8 cellular contexts compared by ENCODE assay signal in genomic region chr15:74957301-74958035, GRCh38. TPM values are rescaled to one million over a fixed set of nuclear protein-coding genes. Genes with fewer than 3 reads are reported as not detected.
A peak's percentile ranks its signal among the peaks of the same experiment; 100 is the strongest.
DNase-seq lines count a peak whose midpoint lies in the region; ATAC-seq, FAIRE-seq and TF ChIP-seq lines count a peak whose summit lies in the region.

No MANE protein-coding gene starts in this region.

- WGBS in gastroesophageal sphincter (ENCODE audit: low coverage in 1 of 2), 2 donors = 7 to 13% methylated on average over 6 to 7 of the region's 46 CpGs
- 4% methylated on average over 43 of the region's 46 CpGs for whole genome bisulfite sequencing in prostate gland

- H3K36me3 ChIP-seq in gastroesophageal sphincter = no peaks in the 10 kb centered on the region
- H3K36me3 ChIP-seq in prostate gland = no peaks in the 10 kb centered on the region

- TF ChIP-seq POLR2A in gastroesophageal sphincter (IDR thresholded peaks at IDR 0.05) (no peak), prostate gland (IDR thresholded peaks at IDR 0.05) (no peak), GM12891 (IDR thresholded peaks at IDR 0.05; ENCODE audit: low read depth, low read length) (no peak)

- H3K4me1 ChIP-seq in gastroesophageal sphincter (peaks cover 0 to 57% (median 25%) of the 10 kb centered on the region in 3 donors), prostate gland (replicated peaks) (peaks cover 9% of the 10 kb centered on the region)

- TF ChIP-seq CTCF in VCaP (conservative IDR thresholded peaks at IDR 0.05) (no peak), gastroesophageal sphincter (IDR thresholded peaks at IDR 0.05) (no peak), prostate gland (IDR thresholded peaks at IDR 0.05) (no peak)

- no peak overlapping the region for H3K27ac Mint-ChIP-seq in T-helper 1 cell treated with Interleukin-12 subunit alpha and Interleukin-12 subunit beta and Interleukin-4 antibody, amounts not matched to agents 30 μg/mL and 1 μg/mL, for 36 hours

- peak overlapping the region; percentile 67 for H3K4me3 Mint-ChIP-seq in T-helper 1 cell treated with Interleukin-12 subunit alpha and Interleukin-12 subunit beta and Interleukin-4 antibody, amounts not matched to agents 30 μg/mL and 1 μg/mL, for 36 hours

- H3K9me3 ChIP-seq in gastroesophageal sphincter (no peaks in the 10 kb centered on the region), prostate gland (no peaks in the 10 kb centered on the region)

- no peak for DNase-seq in T-helper 1 cell
- no peak for DNase-seq in prostate gland (ENCODE audit: low spot score)
- DNase-seq in effector CD8-positive, alpha-beta T cell (lab: John Stamatoyannopoulos, UW) = no peak
- no peak for DNase-seq in GM12891 (ENCODE audit: insufficient read length, low spot score)

- no peak for TF ChIP-seq EP300 in gastroesophageal sphincter (IDR thresholded peaks at IDR 0.05)

- intact Hi-C loops in prostate gland (cut with DNase I) = loop anchor here (5.0 to 10.0 kb wide), 2 partner anchors 245 to 583 kb away; partner anchors contain the start of gene C15orf39

- no peaks in the 10 kb centered on the region for H3K36me3 Mint-ChIP-seq in T-helper 1 cell treated with Interleukin-12 subunit alpha and Interleukin-12 subunit beta and Interleukin-4 antibody, amounts not matched to agents 30 μg/mL and 1 μg/mL, for 36 hours (ENCODE audit: low read depth)

- peaks cover 52% of the 10 kb centered on the region for H3K27me3 Mint-ChIP-seq in T-helper 1 cell treated with Interleukin-12 subunit alpha and Interleukin-12 subunit beta and Interleukin-4 antibody, amounts not matched to agents 30 μg/mL and 1 μg/mL, for 36 hours (ENCODE audit: low read depth)

- peak overlapping the region; percentile 80 for H3K27ac ChIP-seq in VCaP
- peak overlapping the region in 3 of 4 donors; percentile 67 to 78 (median 73) for H3K27ac ChIP-seq in gastroesophageal sphincter
- peak overlapping the region; percentile 48 to 62 for H3K27ac ChIP-seq in prostate gland

- H3K27me3 ChIP-seq in gastroesophageal sphincter (peaks cover 66% of the 10 kb centered on the region), prostate gland (replicated peaks; ENCODE audit: insufficient read depth) (no peaks in the 10 kb centered on the region)

- peaks cover 17% of the 10 kb centered on the region for H3K4me1 Mint-ChIP-seq in T-helper 1 cell treated with Interleukin-12 subunit alpha and Interleukin-12 subunit beta and Interleukin-4 antibody, amounts not matched to agents 30 μg/mL and 1 μg/mL, for 36 hours (ENCODE audit: low read depth)

- ATAC-seq in gastroesophageal sphincter (peak; percentile 37), HG03521 (IDR thresholded peaks at IDR 0.05; ENCODE audit: unreplicated experiment) (no peak)

- FAIRE-seq in GM12891 (lab: Jason Lieb, UNC) = no peak

- H3K9me3 Mint-ChIP-seq in T-helper 1 cell treated with Interleukin-12 subunit alpha and Interleukin-12 subunit beta and Interleukin-4 antibody, amounts not matched to agents 30 μg/mL and 1 μg/mL, for 36 hours = no peaks in the 10 kb centered on the region

- peak overlapping the region; percentile 23 to 65 for H3K4me3 ChIP-seq in gastroesophageal sphincter
- H3K4me3 ChIP-seq in prostate gland = peak overlapping the region; percentile 44 to 45

TF ChIP-seq in GM12891, 5 proteins besides CTCF, POLR2A, EP300 and RAD21:
- no peak for TF ChIP-seq POLR2AphosphoS5 (IDR thresholded peaks at IDR 0.05; ENCODE audit: low read depth, low read length)
- TF ChIP-seq POU2F2 (IDR thresholded peaks at IDR 0.05; ENCODE audit: low read depth, low read length) = no peak
- TF ChIP-seq PAX5 (IDR thresholded peaks at IDR 0.05; ENCODE audit: insufficient read depth, low read length, severe bottlenecking) = no peak
- TF ChIP-seq SPI1 (IDR thresholded peaks at IDR 0.05; ENCODE audit: low read depth, low read length) = no peak
- TF ChIP-seq TAF1 (IDR thresholded peaks at IDR 0.05; ENCODE audit: low read depth, low read length) = no peak
TF ChIP-seq in GM12891: peak in this region for 0.

RNA-seq across cellular contexts. Expression of gene RPP25, which starts 0.9 kb away (rescaled TPM):
- 1 to 10 TPM; 1.6 to 8.0 (median 6.7) TPM for total RNA-seq in gastroesophageal sphincter
- 10 to 100 TPM in 1 of 2 donors, 1 to 10 TPM in 1; 3.8 to 17.6 TPM for total RNA-seq in prostate gland
- polyA plus RNA-seq in GM12891 (2012; ENCODE audit: low read depth, missing spikeins) = 1.7 TPM

RNA-seq across cellular contexts. Expression of gene COX5A, which starts 19.6 kb away (rescaled TPM):
- total RNA-seq in gastroesophageal sphincter (100 to 1,000 TPM in 2 of 4 donors, 10 to 100 TPM in 2; 57.9 to 105 (median 94.5) TPM), prostate gland (100 to 1,000 TPM in 1 of 2 donors, 10 to 100 TPM in 1; 93.3 to 171 TPM)
- polyA plus RNA-seq in GM12891 (2012; ENCODE audit: low read depth, missing spikeins) = 564 TPM

RNA-seq across cellular contexts. Expression of gene SCAMP5, which starts 37.9 kb away (rescaled TPM):
- total RNA-seq in gastroesophageal sphincter (10 to 100 TPM in 1 of 4 donors, 1 to 10 TPM in 3; 2.2 to 10.1 (median 5.6) TPM), prostate gland (10 to 100 TPM in 1 of 2 donors, 1 to 10 TPM in 1; 6.1 to 24.4 TPM)
- polyA plus RNA-seq in GM12891 (2012; ENCODE audit: low read depth, missing spikeins) = 5.6 TPM

RNA-seq across cellular contexts. Expression of gene FAM219B, which starts 50.8 kb away (rescaled TPM):
- total RNA-seq in gastroesophageal sphincter (10 to 100 TPM; 85.0 to 93.4 (median 88.8) TPM), prostate gland (10 to 100 TPM; 66.0 to 71.1 TPM)
- 22.6 TPM for polyA plus RNA-seq in GM12891 (2012; ENCODE audit: low read depth, missing spikeins)
